In genomic region chr1:6965914-6966241, GRCh38 we compare ENCODE assay signal across 16 cellular contexts.
"Had no signal": no experiment of that assay in that cellular context is flagged by ENCODE, and none has a peak within 500 bp of the region (broad histone marks: within the 10 kb centered on the region; RNA-seq: fewer than 3 reads in every experiment).

No MANE protein-coding gene starts in this region.

- H3K36me3 ChIP-seq: ovary, suprapubic skin, thyroid gland, upper lobe of left lung had no signal

- H3K27ac ChIP-seq: ovary, suprapubic skin, thyroid gland, upper lobe of left lung had no signal

- H3K4me3 ChIP-seq: mucosa of descending colon, ovary, smooth muscle cell, suprapubic skin, thyroid gland, upper lobe of left lung had no signal

- H3K4me2 ChIP-seq: smooth muscle cell had no signal

- H3K9me3 ChIP-seq: mucosa of descending colon, ovary, suprapubic skin, thyroid gland, upper lobe of left lung had no signal

- H3K27me3 ChIP-seq: ovary had no signal

- DNase-seq: cerebellar nuclear complex; effector CD4-positive, alpha-beta T cell; endodermal cell; foreskin melanocyte; head of caudate nucleus; hippocampal formation; ovary; right cardiac atrium; stimulated activated CD4-positive, alpha-beta T cell treated with anti-CD3 and anti-CD28 coated beads, Interleukin-4, amount 100 ng/mL, for 1 hour; stimulated activated CD8-positive, alpha-beta memory T cell treated with anti-CD3 and anti-CD28 coated beads, Interleukin-4, amount 100 ng/mL, for 48 hours; stimulated activated naive CD8-positive, alpha-beta T cell treated with anti-CD3 and anti-CD28 coated beads, Interleukin-15, Interleukin-2, amounts not matched to agents 100 U/mL and 50 U/mL, for 24 hours; thyroid gland; upper lobe of left lung had no signal
